Comparison of ENCODE assay signal across 19 cellular contexts in genomic region chr14:104875811-104876210, GRCh38. TPM values are rescaled to one million over a fixed set of nuclear protein-coding genes. Genes with fewer than 3 reads are reported as not detected.
DNase-seq lines count a peak whose midpoint lies in the region; ATAC-seq and TF ChIP-seq lines count a peak whose summit lies in the region.
"Had no signal": no experiment of that assay in that cellular context is flagged by ENCODE, and none has a peak within 500 bp of the region (broad histone marks: within the 10 kb centered on the region; RNA-seq: fewer than 3 reads in every experiment).

No MANE protein-coding gene starts in this region.

- DNase-seq in Right ventricle myocardium superior (peak; percentile 37), left cardiac atrium (no peak), NCI-H226 (peak; percentile 0), iPS-NIHi11 (ENCODE audit: low spot score) (peak; percentile 10), psoas muscle (peak; percentile 15 to 41), anterior cingulate cortex (lab: John Stamatoyannopoulos, UW) (no peak)
- DNase-seq in central memory CD4-positive, alpha-beta T cell, result no peak
- DNase-seq: DMS153, NCI-H1417 treated with DMSO at 0.1 percent for 48 hours, NCI-H187 treated with DMSO at 0.1 percent for 48 hours, PC-9 had no signal

- peaks cover 0 to 24% of the 10 kb centered on the region in 2 donors for H3K36me3 ChIP-seq in psoas muscle (ENCODE audit: insufficient read depth in 1 of 2, low read depth in 1 of 2)
- H3K36me3 ChIP-seq: BLaER1 had no signal

- intact Hi-C loops in Right ventricle myocardium superior (cut with DNase I), result no loop called here
- intact Hi-C loops in left cardiac atrium (cut with DNase I), result no loop called here
- intact Hi-C loops in psoas muscle (cut with DNase I), result no loop called here

- no peak for TF ChIP-seq CTCF in psoas muscle (IDR thresholded peaks at IDR 0.05)

- ATAC-seq in Right ventricle myocardium superior (ENCODE audit: poor library complexity) (no peak), left cardiac atrium (no peak), psoas muscle (no peak), HG02938 (IDR thresholded peaks at IDR 0.05; ENCODE audit: unreplicated experiment) (no peak)

- no peaks in the 10 kb centered on the region for H3K27me3 ChIP-seq in psoas muscle (ENCODE audit: insufficient read depth in 3 of 3, low read length in 2 of 3)
- H3K27me3 ChIP-seq: BLaER1 had no signal

- H3K4me3 ChIP-seq in psoas muscle, result no peak overlapping the region
- H3K4me3 ChIP-seq: BLaER1, GM23248, PC-9 had no signal

- H3K27ac ChIP-seq in psoas muscle, result no peak overlapping the region
- H3K27ac ChIP-seq: BLaER1, GM23248, PC-9 had no signal

- H3K4me1 ChIP-seq in psoas muscle, result peaks cover 7% of the 10 kb centered on the region

- no peaks in the 10 kb centered on the region for H3K9me3 ChIP-seq in psoas muscle
- H3K9me3 ChIP-seq: BLaER1 had no signal

- 95 to 97% (median 96%) methylated on average over 4 to 8 of the region's 8 CpGs for WGBS in psoas muscle, 3 donors

RNA-seq across cellular contexts. Expression of gene CEP170B, which starts 10.7 kb away (rescaled TPM):
- total RNA-seq in Right ventricle myocardium superior, result 9.5 TPM
- 10 to 100 TPM; 12.4 to 17.2 TPM for total RNA-seq in left cardiac atrium
- 10 to 100 TPM in 1 of 4 donors, 1 to 10 TPM in 3; 6.3 to 15.7 (median 7.7) TPM for total RNA-seq in psoas muscle
- 1 to 10 TPM; 2.0 to 5.8 (median 3.3) TPM for polyA plus RNA-seq in psoas muscle

RNA-seq across cellular contexts. Expression of gene PLD4, which starts 48.9 kb away (rescaled TPM):
- total RNA-seq in Right ventricle myocardium superior (0.13 TPM), left cardiac atrium (under 1 TPM; 0.13 to 0.24 TPM), psoas muscle (under 1 TPM in 2 of 4 donors, not detected in 2; 0.04 to 0.25 TPM)
- not detected for polyA plus RNA-seq in psoas muscle
- total RNA-seq: A673; CD4-positive, alpha-beta memory T cell; Daoy; GM23248; M059J; PC-9; SK-MEL-5 had no signal
- polyA plus RNA-seq: GM23248 had no signal

Comparison
In these comparisons a context has a peak if more than half of its experiments do, and no peak if none do; other contexts are left out.
1. DNase-seq: peak in Right ventricle myocardium superior (single experiment), NCI-H226 (single experiment), iPS-NIHi11 (single experiment) and psoas muscle (2 of 2); none in left cardiac atrium (single experiment), central memory CD4-positive, alpha-beta T cell (single experiment) and anterior cingulate cortex (0 of 58).